8 cellular contexts compared by ENCODE assay signal in genomic region chr5:175464414-175465233, GRCh38. TPM values are rescaled to one million over a fixed set of nuclear protein-coding genes. Genes with fewer than 3 reads are reported as not detected.
DNase-seq lines count a peak whose midpoint lies in the region; ATAC-seq and TF ChIP-seq lines count a peak whose summit lies in the region.

No MANE protein-coding gene starts in this region.

- H3K27ac ChIP-seq in Panc1 (ENCODE audit: low read length) (no peak overlapping the region), foreskin keratinocyte (no peak overlapping the region)

- TF ChIP-seq CTCF in Panc1 (IDR thresholded peaks at IDR 0.05) = peak; percentile 84
- peak; percentile 68 for TF ChIP-seq CTCF in foreskin keratinocyte (conservative IDR thresholded peaks at IDR 0.05)

- H3K4me1 ChIP-seq in Panc1 (ENCODE audit: control insufficient read depth, insufficient read depth, low read length) (no peaks in the 10 kb centered on the region), foreskin keratinocyte (peaks cover 9% of the 10 kb centered on the region)

- peaks cover 19% of the 10 kb centered on the region for H3K27me3 ChIP-seq in Panc1 (ENCODE audit: control insufficient read depth, insufficient read depth, low read length)
- no peaks in the 10 kb centered on the region for H3K27me3 ChIP-seq in foreskin keratinocyte

- no peaks in the 10 kb centered on the region for H3K9me3 ChIP-seq in Panc1 (ENCODE audit: control insufficient read depth, insufficient read depth, low read depth, low read length)

- no TSS peak for BruUV-seq in Panc1 (replicated peaks; lab: Mats Ljungman, UMichigan)

- intact Hi-C loops in Panc1 (cut with micrococcal nuclease; ENCODE audit: unreplicated experiment) = no loop called here

- in situ Hi-C loops in Panc1 (cut with HindIII; ENCODE audit: low pct_unique_long_range_greater_than_20kb, low sequenced_read_pairs) = no loop called here

- POLR2A ChIA-PET in Panc1 (lab: Charles Lee) = no interaction called here

- CTCF ChIA-PET in Panc1 (lab: Charles Lee) = interaction anchor here (0.7 to 1.1 kb wide), 2 partner anchors 254 to 514 kb away, joined by 3 to 5 read pairs; no protein-coding TSS in a partner anchor

- H3K36me3 ChIP-seq in Panc1 (ENCODE audit: control insufficient read depth, insufficient read depth, low read length) = no peaks in the 10 kb centered on the region

- DNase-seq in EH (ENCODE audit: low read depth) (peak; percentile 38), HK-2 (ENCODE audit: unreplicated experiment) (peak; percentile 9), Panc1 (ENCODE audit: low read depth, low spot score) (peak; percentile 48), activated T-helper 1 cell treated with Interleukin-2 at 50 U/mL for 16 hours (ENCODE audit: low read depth) (peak; percentile 36), foreskin keratinocyte (peak in 1 of 2 donors; percentile 43), retina (peak; percentile 72), HuH-7.5 (ENCODE audit: low spot score) (no peak)

- ATAC-seq in GM21447 (IDR thresholded peaks at IDR 0.05; ENCODE audit: unreplicated experiment) (peak; percentile 96), Panc1 (peak; percentile 95), foreskin keratinocyte (peak; percentile 88)

- H3K4me3 ChIP-seq in Panc1 (ENCODE audit: low read depth in 2 of 2, low read length in 2 of 2) = no peak overlapping the region

RNA-seq across cellular contexts. Expression of gene SFXN1, which starts 13.7 kb away (rescaled TPM):
- total RNA-seq in Panc1 (2021; ENCODE audit: unreplicated experiment) = 88.3 TPM
- polyA plus RNA-seq in Panc1 (2012; ENCODE audit: insufficient read length) = 96.7 TPM
- 93.0 and 94.2 TPM in 2 replicates for total RNA-seq in foreskin keratinocyte
- 25.9 and 26.2 TPM in 2 replicates for polyA plus RNA-seq in foreskin keratinocyte

RNA-seq across cellular contexts. Expression of gene DRD1, which starts 20.6 kb away (rescaled TPM):
- total RNA-seq in Panc1 (2021; ENCODE audit: unreplicated experiment) (1.0 TPM), foreskin keratinocyte (not detected in 2 replicates)
- polyA plus RNA-seq in Panc1 (2012; ENCODE audit: insufficient read length) = 0.82 TPM
- not detected in 2 replicates for polyA plus RNA-seq in foreskin keratinocyte
